8 cellular contexts compared by ENCODE assay signal in the genomic region with DNA sequence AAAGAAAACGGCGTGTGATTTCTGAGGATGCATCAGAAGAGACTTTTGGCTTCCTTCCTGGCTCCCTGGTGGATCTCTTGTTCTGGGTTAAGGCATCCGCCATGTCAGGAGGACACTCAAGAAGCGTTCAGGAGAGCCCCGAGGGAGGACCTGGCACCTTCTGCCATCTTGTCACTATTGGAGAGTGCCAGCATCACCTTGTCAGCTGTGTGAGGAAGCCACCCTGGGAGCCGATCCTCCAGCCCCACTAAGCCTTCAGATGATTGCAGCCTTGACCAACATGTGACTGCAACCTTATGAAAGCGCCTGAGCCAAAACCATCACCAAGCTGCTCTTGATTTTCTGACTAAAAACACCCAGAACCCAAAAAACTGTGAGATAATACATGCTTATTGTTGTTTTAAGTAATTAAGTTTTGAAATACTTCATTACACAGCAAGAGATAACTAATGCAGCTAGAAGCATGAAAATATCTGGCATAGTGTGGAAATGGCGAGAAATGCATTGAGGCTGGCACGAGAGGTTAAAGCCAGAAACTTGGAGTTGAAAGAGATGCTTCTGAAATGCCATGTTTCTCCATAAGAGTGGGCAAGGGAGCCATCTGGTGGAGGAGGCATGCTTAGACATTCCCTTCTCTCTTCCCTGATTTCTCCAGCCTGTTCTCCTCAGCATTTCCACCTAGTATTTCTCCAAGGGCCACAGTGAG. TPM values are rescaled to one million over a fixed set of nuclear protein-coding genes. Genes with fewer than 3 reads are reported as not detected.
DNase-seq lines count a peak whose midpoint lies in the region; ATAC-seq, FAIRE-seq and TF ChIP-seq lines count a peak whose summit lies in the region.

No MANE protein-coding gene starts in this region.

- no peak for FAIRE-seq in urothelium cell line (lab: Jason Lieb, UNC)

- no peak overlapping the region for H2AFZ ChIP-seq in fibroblast of lung (ENCODE audit: low read length)
- no peak overlapping the region for H2AFZ ChIP-seq in neural progenitor cell (replicated peaks)

- H3K4me1 ChIP-seq in CD8-positive, alpha-beta T cell (ENCODE audit: insufficient read depth, low read length) = peaks cover 2% of the 10 kb centered on the region
- H3K4me1 ChIP-seq in fibroblast of lung (ENCODE audit: control insufficient read depth, extremely low read depth, insufficient read depth, low read length) = peaks cover 5% of the 10 kb centered on the region
- no peaks in the 10 kb centered on the region for H3K4me1 ChIP-seq in neural progenitor cell

- peak; percentile 73 for TF ChIP-seq CTCF in CD8-positive, alpha-beta T cell (IDR thresholded peaks at IDR 0.05)
- peak; percentile 87 to 94 for TF ChIP-seq CTCF in fibroblast of lung (conservative IDR thresholded peaks at IDR 0.05 in 1 of 2, IDR thresholded peaks at IDR 0.05 in 1 of 2; ENCODE audit: low read depth in 1 of 2, low read length in 2 of 2)
- peak; percentile 85 for TF ChIP-seq CTCF in neural progenitor cell (IDR thresholded peaks at IDR 0.05)

- H3F3A ChIP-seq in neural progenitor cell (ENCODE audit: low read depth) = no peaks in the 10 kb centered on the region

- POLR2A ChIA-PET in CD8-positive, alpha-beta T cell (lab: Charles Lee) = interaction anchor here (0.7 to 1.4 kb wide), 2 partner anchors 18 to 45 kb away, joined by 3 to 7 read pairs; a partner anchor contains a TSS

- ATAC-seq in CD8-positive, alpha-beta T cell = peak; percentile 83
- ATAC-seq in HG03460 (IDR thresholded peaks at IDR 0.05; ENCODE audit: unreplicated experiment) = peak; percentile 54

- H3K79me2 ChIP-seq in fibroblast of lung (ENCODE audit: control insufficient read depth, insufficient read depth, low read length) = no peaks in the 10 kb centered on the region
- H3K79me2 ChIP-seq in neural progenitor cell (ENCODE audit: low read depth) = no peaks in the 10 kb centered on the region

- H3K4me2 ChIP-seq in fibroblast of lung (ENCODE audit: extremely low read depth, insufficient read depth, low read length) = no peak overlapping the region
- no peak overlapping the region for H3K4me2 ChIP-seq in neural progenitor cell

- no peaks in the 10 kb centered on the region for H3K36me3 Mint-ChIP-seq in CD8-positive, alpha-beta T cell
- H3K36me3 Mint-ChIP-seq in neural progenitor cell = no peaks in the 10 kb centered on the region

- H3K4me3 Mint-ChIP-seq in CD8-positive, alpha-beta T cell = no peak overlapping the region
- H3K4me3 Mint-ChIP-seq in neural progenitor cell = no peak overlapping the region

- H4K20me1 ChIP-seq in fibroblast of lung (ENCODE audit: control insufficient read depth, extremely low read depth, insufficient read depth, low read length) (no peaks in the 10 kb centered on the region), neural progenitor cell (ENCODE audit: low read depth) (no peaks in the 10 kb centered on the region)

- H3K36me3 ChIP-seq in CD8-positive, alpha-beta T cell (ENCODE audit: insufficient read depth, low read length) = no peaks in the 10 kb centered on the region
- H3K36me3 ChIP-seq in fibroblast of lung (ENCODE audit: control insufficient read depth, insufficient read depth, low read length) (no peaks in the 10 kb centered on the region), neural progenitor cell (no peaks in the 10 kb centered on the region)

- no peaks in the 10 kb centered on the region for H3K9me3 ChIP-seq in CD8-positive, alpha-beta T cell (ENCODE audit: low read length)
- H3K9me3 ChIP-seq in fibroblast of lung (ENCODE audit: control insufficient read depth, insufficient read depth, low read depth, low read length) = no peaks in the 10 kb centered on the region
- H3K9me3 ChIP-seq in neural progenitor cell (ENCODE audit: low read depth) = no peaks in the 10 kb centered on the region

- H3K27ac Mint-ChIP-seq in CD8-positive, alpha-beta T cell = no peak overlapping the region
- H3K27ac Mint-ChIP-seq in neural progenitor cell = no peak overlapping the region

- H3K4me1 Mint-ChIP-seq in CD8-positive, alpha-beta T cell (ENCODE audit: low read depth) = peaks cover 11% of the 10 kb centered on the region
- no peaks in the 10 kb centered on the region for H3K4me1 Mint-ChIP-seq in neural progenitor cell

- intact Hi-C loops in CD8-positive, alpha-beta T cell (cut with DNase I, micrococcal nuclease) = loop anchor here (1.0 to 10.0 kb wide), 6 partner anchors 22 to 327 kb away; a partner anchor contains a TSS

- CTCF ChIA-PET in CD8-positive, alpha-beta T cell (lab: Charles Lee) = interaction anchor here (0.7 to 9.5 kb wide), 19 partner anchors 10 to 540 kb away, joined by 3 to 224 read pairs (median 4); a partner anchor contains a TSS

- H3K9ac ChIP-seq in fibroblast of lung (ENCODE audit: insufficient read depth, low read length) (no peak overlapping the region), neural progenitor cell (no peak overlapping the region)

- H3K27ac ChIP-seq in CD8-positive, alpha-beta T cell (ENCODE audit: low read depth, low read length) = no peak overlapping the region
- H3K27ac ChIP-seq in fibroblast of lung (ENCODE audit: insufficient read depth, low read length) (no peak overlapping the region), neural progenitor cell (no peak overlapping the region)

- no peaks in the 10 kb centered on the region for H3K9me3 Mint-ChIP-seq in CD8-positive, alpha-beta T cell
- peaks cover 5% of the 10 kb centered on the region for H3K9me3 Mint-ChIP-seq in neural progenitor cell

- peak; percentile 22 to 68 (median 60) for DNase-seq in CD8-positive, alpha-beta T cell
- DNase-seq in NOMO-1 treated with DMSO at 0.1 percent for 48 hours (lab: John Stamatoyannopoulos, UW; ENCODE audit: unreplicated experiment) = peak; percentile 58
- DNase-seq in activated T-cell treated with anti-CD3 and anti-CD28 coated beads for 1 hour (ENCODE audit: low read depth) = peak; percentile 47
- peak; percentile 58 to 82 for DNase-seq in fibroblast of lung (ENCODE audit: low read depth in 2 of 2)
- peak; percentile 80 for DNase-seq in neural progenitor cell (ENCODE audit: low spot score)
- DNase-seq in urothelium cell line (ENCODE audit: low spot score) = peak; percentile 71
- DNase-seq in GM19238 (ENCODE audit: insufficient read length, low spot score) = no peak

- H3K27me3 Mint-ChIP-seq in CD8-positive, alpha-beta T cell (ENCODE audit: low read depth) = peaks cover 10% of the 10 kb centered on the region
- H3K27me3 Mint-ChIP-seq in neural progenitor cell (ENCODE audit: insufficient read depth, low read depth) = peaks cover 4% of the 10 kb centered on the region

- no peak overlapping the region for H3K4me3 ChIP-seq in CD8-positive, alpha-beta T cell (ENCODE audit: low read depth, low read length)
- H3K4me3 ChIP-seq in fibroblast of lung (replicated peaks in 1 of 4; ENCODE audit: control extremely low read depth in 1 of 4, insufficient read depth in 1 of 4, low read depth in 3 of 4, low read length in 4 of 4) = no peak overlapping the region
- no peak overlapping the region for H3K4me3 ChIP-seq in neural progenitor cell

- no peaks in the 10 kb centered on the region for H3K27me3 ChIP-seq in CD8-positive, alpha-beta T cell (ENCODE audit: insufficient read depth, low read length)
- H3K27me3 ChIP-seq in fibroblast of lung (ENCODE audit: control insufficient read depth, insufficient read depth, low read length) (no peaks in the 10 kb centered on the region), neural progenitor cell (peaks cover 30% of the 10 kb centered on the region)

RNA-seq across cellular contexts. Expression of a gene that starts 5.4 kb away (rescaled TPM):
- 10 to 100 TPM; 63.1 to 72.9 TPM for total RNA-seq in CD8-positive, alpha-beta T cell
- total RNA-seq in fibroblast of lung = 16.9 and 22.1 TPM in 2 replicates
- 7.7 and 8.3 TPM in 2 replicates for polyA plus RNA-seq in fibroblast of lung
- 7.7 and 8.1 TPM in 2 replicates for polyA plus RNA-seq in fibroblast of lung (2012)
- 7.3 and 7.8 TPM in 2 replicates for polyA minus RNA-seq in fibroblast of lung (ENCODE audit: low replicate concordance)
- 13.7 and 28.6 TPM in 2 replicates for total RNA-seq in neural progenitor cell (ENCODE audit: low replicate concordance)

RNA-seq across cellular contexts. Expression of a gene that starts 18.0 kb away (rescaled TPM):
- total RNA-seq in CD8-positive, alpha-beta T cell = under 1 TPM; 0.30 to 0.39 TPM
- total RNA-seq in fibroblast of lung (12.1 and 16.3 TPM in 2 replicates), neural progenitor cell (ENCODE audit: low replicate concordance) (7.1 and 21.9 TPM in 2 replicates)
- 106 and 132 TPM in 2 replicates for polyA plus RNA-seq in fibroblast of lung
- polyA plus RNA-seq in fibroblast of lung (2012) = 69.8 and 73.6 TPM in 2 replicates
- 87.0 and 98.0 TPM in 2 replicates for polyA minus RNA-seq in fibroblast of lung (ENCODE audit: low replicate concordance)

RNA-seq across cellular contexts. Expression of a gene that starts 40.3 kb away (rescaled TPM):
- total RNA-seq in CD8-positive, alpha-beta T cell = 1 to 10 TPM; 3.6 to 4.3 TPM
- total RNA-seq in fibroblast of lung (not detected in 2 replicates), neural progenitor cell (ENCODE audit: low replicate concordance) (not detected in 2 replicates)
- not detected in 2 replicates for polyA plus RNA-seq in fibroblast of lung
- polyA plus RNA-seq in fibroblast of lung (2012) = not detected in 2 replicates
- polyA minus RNA-seq in fibroblast of lung (ENCODE audit: low replicate concordance) = not detected in 2 replicates

RNA-seq across cellular contexts. Expression of a gene that starts 44.5 kb away (rescaled TPM):
- 10 to 100 TPM; 13.7 TPM for total RNA-seq in CD8-positive, alpha-beta T cell
- total RNA-seq in fibroblast of lung = 31.8 and 77.5 TPM in 2 replicates
- polyA plus RNA-seq in fibroblast of lung = 14.3 and 14.9 TPM in 2 replicates
- polyA plus RNA-seq in fibroblast of lung (2012) = 25.4 and 27.1 TPM in 2 replicates
- polyA minus RNA-seq in fibroblast of lung (ENCODE audit: low replicate concordance) = 21.2 and 26.7 TPM in 2 replicates
- total RNA-seq in neural progenitor cell (ENCODE audit: low replicate concordance) = 2.6 and 5.8 TPM in 2 replicates
